ENCODE assay signal across 29 cellular contexts in the genomic region with DNA sequence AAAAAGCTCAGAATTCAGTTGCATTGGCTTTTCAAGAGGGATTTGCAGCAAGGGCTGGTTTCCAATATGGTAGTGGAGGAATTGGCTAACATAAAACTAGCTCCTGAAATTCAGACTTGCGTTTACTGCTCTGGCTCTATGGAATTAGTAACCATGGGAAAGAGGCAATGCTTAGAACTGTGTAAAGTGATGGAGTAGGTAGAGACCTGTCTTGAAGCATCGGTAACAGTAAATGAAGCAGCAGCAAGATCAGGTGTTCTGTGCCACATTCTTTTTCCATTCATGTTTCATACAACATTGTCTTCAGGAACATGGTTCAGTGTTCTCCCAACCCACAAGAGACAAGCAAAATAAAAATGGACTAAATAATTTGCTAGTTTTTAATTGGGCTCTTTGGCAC. TPM values are rescaled to one million over a fixed set of nuclear protein-coding genes. Genes with fewer than 3 reads are reported as not detected.
DNase-seq lines count a peak whose midpoint lies in the region; ATAC-seq, FAIRE-seq and TF ChIP-seq lines count a peak whose summit lies in the region.
"Had no signal": no experiment of that assay in that cellular context is flagged by ENCODE, and none has a peak within 500 bp of the region (broad histone marks: within the 10 kb centered on the region; RNA-seq: fewer than 3 reads in every experiment).

No MANE protein-coding gene starts in this region.

- CTCF ChIA-PET in activated CD4-positive, alpha-beta T cell treated with anti-CD3 and anti-CD28 coated beads, Interleukin-2, amount 10 ng/mL, durations not matched to agents 7 days and 5 days (lab: Charles Lee): interaction anchor here (0.7 to 3.2 kb wide), 7 partner anchors 11 to 250 kb away, joined by 3 to 18 read pairs (median 4); no protein-coding TSS in a partner anchor
- CTCF ChIA-PET in GM12878 (lab: Yijun Ruan, JAX): interaction anchor here (0.8 to 5.1 kb wide), 19 partner anchors 8 to 209 kb away, joined by 3 to 33 read pairs (median 5); no protein-coding TSS in a partner anchor

- H3K4me3 ChIP-seq in BLaER1 treated with 17β-estradiol and CSF1 and Interleukin-3, amounts not matched to agents 10 nM and 100 nM: no peak overlapping the region
- peak overlapping the region; percentile 41 for H3K4me3 ChIP-seq in MM.1S (ENCODE audit: low read length)
- peak overlapping the region; percentile 62; the same call in 1 of the 2 replicates for H3K4me3 ChIP-seq in GM12878
- H3K4me3 ChIP-seq: cardiac muscle cell, coronary artery, heart right ventricle, PC-9, prostate gland, sigmoid colon, upper lobe of left lung had no signal

- H3K4me1 ChIP-seq in BLaER1 treated with 17β-estradiol and CSF1 and Interleukin-3, amounts not matched to agents 10 nM and 100 nM: peaks cover 27 to 100% (median 92%) of the 10 kb centered on the region in 10 experiments
- H3K4me1 ChIP-seq in MM.1S (ENCODE audit: low read length) (peaks cover 59% of the 10 kb centered on the region), GM12878 (ENCODE audit: control insufficient read depth, insufficient read depth, low read length) (peaks cover 38% of the 10 kb centered on the region)
- H3K4me1 ChIP-seq: Caco-2, foreskin keratinocyte, prostate gland had no signal

- H3K9me3 ChIP-seq in BLaER1 treated with 17β-estradiol and CSF1 and Interleukin-3, amounts not matched to agents 10 nM and 100 nM (replicated peaks in 1 of 11): no peaks in the 10 kb centered on the region
- H3K9me3 ChIP-seq in MM.1S (replicated peaks; ENCODE audit: insufficient read depth, low read length): no peaks in the 10 kb centered on the region
- H3K9me3 ChIP-seq in GM12878 (replicated peaks; ENCODE audit: control insufficient read depth, insufficient read depth, low read length): no peaks in the 10 kb centered on the region
- H3K9me3 ChIP-seq: Caco-2, heart right ventricle, neutrophil, prostate gland, sigmoid colon, upper lobe of left lung had no signal

- no peak overlapping the region for H3K9ac ChIP-seq in BLaER1 treated with 17β-estradiol and CSF1 and Interleukin-3, amounts not matched to agents 10 nM and 100 nM
- H3K9ac ChIP-seq in MM.1S (ENCODE audit: low read length) (peak overlapping the region; percentile 57; the same call in 1 of the 2 replicates), GM12878 (ENCODE audit: control insufficient read depth, insufficient read depth, low read length) (peak overlapping the region; percentile 53; the same call in 1 of the 2 replicates)

- H3K27me3 ChIP-seq in BLaER1 treated with 17β-estradiol and CSF1 and Interleukin-3, amounts not matched to agents 10 nM and 100 nM: peaks cover 0 to 38% (median 0%) of the 10 kb centered on the region in 11 experiments; a peak in 7 of 22 replicates
- H3K27me3 ChIP-seq in MM.1S (replicated peaks; ENCODE audit: insufficient read depth, low read length): no peaks in the 10 kb centered on the region
- no peaks in the 10 kb centered on the region for H3K27me3 ChIP-seq in GM12878 (replicated peaks in 1 of 2; ENCODE audit: control insufficient read depth in 2 of 2, insufficient read depth in 2 of 2, low read length in 1 of 2)

- no peaks in the 10 kb centered on the region for H3K9me2 ChIP-seq in MM.1S (replicated peaks; ENCODE audit: insufficient read depth, low read length)

- H3K27ac Mint-ChIP-seq in activated CD4-positive, alpha-beta T cell treated with anti-CD3 and anti-CD28 coated beads, Interleukin-2, amount 10 ng/mL, durations not matched to agents 7 days and 5 days: no peak overlapping the region
- H3K27ac Mint-ChIP-seq: effector memory CD8-positive, alpha-beta T cell had no signal

- no peak for FAIRE-seq in GM12878 (lab: Jason Lieb, UNC)
- FAIRE-seq: A204.1 had no signal

- in situ Hi-C loops in GM12878 (cut with MboI): loop anchor here (5.0 to 10.0 kb wide), 2 partner anchors 183 to 211 kb away; no protein-coding TSS in a partner anchor

- TSS peak; percentile 3 for BruUV-seq in GM12878 (replicated peaks; lab: Mats Ljungman, UMichigan)

- TF ChIP-seq EP300 in GM12878 (IDR thresholded peaks at IDR 0.05; ENCODE audit: borderline replicate concordance in 1 of 2, control insufficient read depth in 1 of 2, low read depth in 2 of 2, low read length in 2 of 2): no peak

- intact Hi-C loops in GM12878 (cut with micrococcal nuclease; ENCODE audit: unreplicated experiment): no loop called here

- ATAC-seq in GM12878 (no peak), GM18502 (IDR thresholded peaks at IDR 0.05; ENCODE audit: poor library complexity, unreplicated experiment) (no peak)
- ATAC-seq: effector memory CD8-positive, alpha-beta T cell; foreskin keratinocyte; heart right ventricle had no signal

- H3K4me2 ChIP-seq in BLaER1 treated with 17β-estradiol and CSF1 and Interleukin-3, amounts not matched to agents 10 nM and 100 nM: peak overlapping the region in 8 of 11 experiments; percentile 48 to 92 (median 74); a peak in 13 of 22 replicates
- peak overlapping the region; percentile 72 for H3K4me2 ChIP-seq in MM.1S (ENCODE audit: low read depth, low read length)
- H3K4me2 ChIP-seq in GM12878 (ENCODE audit: control insufficient read depth, insufficient read depth): peak overlapping the region; percentile 76
- H3K4me2 ChIP-seq: PC-9 had no signal

- H3K36me3 Mint-ChIP-seq in activated CD4-positive, alpha-beta T cell treated with anti-CD3 and anti-CD28 coated beads, Interleukin-2, amount 10 ng/mL, durations not matched to agents 7 days and 5 days (ENCODE audit: low read depth): peaks cover 85% of the 10 kb centered on the region

- no peaks in the 10 kb centered on the region for H3K27me3 Mint-ChIP-seq in activated CD4-positive, alpha-beta T cell treated with anti-CD3 and anti-CD28 coated beads, Interleukin-2, amount 10 ng/mL, durations not matched to agents 7 days and 5 days

- 91% methylated on average over 2 of the region's 2 CpGs for whole genome bisulfite sequencing in GM12878 (ENCODE audit: insufficient coverage, insufficient replicate concordance, low lambda C conversion rate, missing lambda C conversion rate)

- H3K9me3 Mint-ChIP-seq in activated CD4-positive, alpha-beta T cell treated with anti-CD3 and anti-CD28 coated beads, Interleukin-2, amount 10 ng/mL, durations not matched to agents 7 days and 5 days: no peaks in the 10 kb centered on the region
- H3K9me3 Mint-ChIP-seq: effector memory CD8-positive, alpha-beta T cell had no signal

- no peak overlapping the region for H2AFZ ChIP-seq in MM.1S (ENCODE audit: low read length)
- H2AFZ ChIP-seq in GM12878 (ENCODE audit: control insufficient read depth, low read depth, low read length): no peak overlapping the region
- H2AFZ ChIP-seq: PC-9 had no signal

- peaks cover 0 to 96% (median 59%) of the 10 kb centered on the region in 11 experiments; a peak in 19 of 22 replicates for H4K20me1 ChIP-seq in BLaER1 treated with 17β-estradiol and CSF1 and Interleukin-3, amounts not matched to agents 10 nM and 100 nM
- H4K20me1 ChIP-seq in MM.1S (ENCODE audit: insufficient read depth, low read length) (peaks cover 80% of the 10 kb centered on the region), GM12878 (ENCODE audit: control insufficient read depth, insufficient read depth) (peaks cover 32% of the 10 kb centered on the region)

- RAD21 ChIA-PET in GM12878 (lab: Charles Lee; ENCODE audit: unreplicated experiment): interaction anchor here (0.6 to 5.1 kb wide), 28 partner anchors 8 to 209 kb away, joined by 3 to 43 read pairs (median 6); partner anchors contain the start of gene DUSP22

- H3K27ac ChIP-seq in BLaER1 treated with 17β-estradiol and CSF1 and Interleukin-3, amounts not matched to agents 10 nM and 100 nM: no peak overlapping the region
- H3K27ac ChIP-seq in MM.1S (ENCODE audit: low read length): peak overlapping the region; percentile 78
- peak overlapping the region; percentile 43 for H3K27ac ChIP-seq in GM12878 (ENCODE audit: control insufficient read depth, insufficient read depth)
- H3K27ac ChIP-seq: cardiac muscle cell, coronary artery, foreskin keratinocyte, heart right ventricle, neutrophil, PC-9, prostate gland, sigmoid colon, upper lobe of left lung had no signal

- TF ChIP-seq RAD21 in GM12878 (IDR thresholded peaks at IDR 0.05; ENCODE audit: insufficient read depth, low read depth, low read length): no peak

- H3K4me1 Mint-ChIP-seq in activated CD4-positive, alpha-beta T cell treated with anti-CD3 and anti-CD28 coated beads, Interleukin-2, amount 10 ng/mL, durations not matched to agents 7 days and 5 days: peaks cover 85% of the 10 kb centered on the region

- TF ChIP-seq CTCF in MM.1S (IDR thresholded peaks at IDR 0.05; ENCODE audit: low read length) (no peak), GM12878 (IDR thresholded peaks at IDR 0.05 in 2 of 3, conservative IDR thresholded peaks at IDR 0.05 in 1 of 3; ENCODE audit: control insufficient read depth in 2 of 3, extremely low read depth in 1 of 3, insufficient read depth in 1 of 3, low read depth in 3 of 3, low read length in 3 of 3) (no peak)

- H3K79me2 ChIP-seq in MM.1S (ENCODE audit: low read length): peaks cover 97% of the 10 kb centered on the region
- H3K79me2 ChIP-seq in GM12878 (ENCODE audit: control insufficient read depth, insufficient read depth, low read length): peaks cover 95% of the 10 kb centered on the region

- no peak; the same call in 1 of the 2 replicates for TF ChIP-seq POLR2A in GM12878 (IDR thresholded peaks at IDR 0.05; ENCODE audit: low read depth, low read length)

- H3K4me3 Mint-ChIP-seq in activated CD4-positive, alpha-beta T cell treated with anti-CD3 and anti-CD28 coated beads, Interleukin-2, amount 10 ng/mL, durations not matched to agents 7 days and 5 days: peak overlapping the region; percentile 9
- H3K4me3 Mint-ChIP-seq: effector memory CD8-positive, alpha-beta T cell had no signal

- SMC1A ChIA-PET in GM12878 (lab: Charles Lee; ENCODE audit: uncharacterized antibody, unreplicated experiment): interaction anchor here (0.6 to 13.5 kb wide), 35 partner anchors 8 to 209 kb away, joined by 3 to 185 read pairs (median 5); no protein-coding TSS in a partner anchor

- peaks cover 23 to 89% (median 82%) of the 10 kb centered on the region in 11 experiments for H3K36me3 ChIP-seq in BLaER1 treated with 17β-estradiol and CSF1 and Interleukin-3, amounts not matched to agents 10 nM and 100 nM
- peaks cover 50% of the 10 kb centered on the region for H3K36me3 ChIP-seq in MM.1S (replicated peaks; ENCODE audit: insufficient read depth, low read length)
- H3K36me3 ChIP-seq in GM12878 (ENCODE audit: control insufficient read depth in 2 of 2, insufficient read depth in 2 of 2, low read length in 1 of 2): peaks cover 56 to 69% of the 10 kb centered on the region in 2 experiments
- H3K36me3 ChIP-seq: cardiac muscle cell, neutrophil, prostate gland, sigmoid colon, upper lobe of left lung had no signal

- DNase-seq in activated CD4-positive, alpha-beta T cell treated with anti-CD3 and anti-CD28 coated beads, Interleukin-2, amount 10 ng/mL, durations not matched to agents 7 days and 5 days: no peak
- DNase-seq in activated CD4-positive, alpha-beta T cell treated with anti-CD3 and anti-CD28 coated beads, Interleukin-2, amount 50 U/mL, for 48 hours: no peak
- no peak for DNase-seq in MM.1S
- DNase-seq in GM12878 (ENCODE audit: low read depth, low spot score): no peak
- DNase-seq in COLO668 (lab: John Stamatoyannopoulos, UW; ENCODE audit: unreplicated experiment): no peak
- no peak for DNase-seq in AG08396 (ENCODE audit: low spot score)
- DNase-seq: activated effector memory CD4-positive, alpha-beta T cell treated with anti-CD3 and anti-CD28 coated beads, Interleukin-2, amount 50 U/mL, for 16 hours; aorta; Caco-2; DMS79 treated with DMSO at 0.1 percent for 48 hours; effector memory CD8-positive, alpha-beta T cell; foreskin keratinocyte; heart right ventricle; NCI-H1105; NCI-H2081; PC-9; Right ventricle myocardium superior; sigmoid colon; substantia nigra; T1000; upper lobe of left lung had no signal

- H3F3A ChIP-seq in MM.1S (ENCODE audit: insufficient read depth, low read length): peaks cover 92% of the 10 kb centered on the region

- POLR2A ChIA-PET in activated CD4-positive, alpha-beta T cell treated with anti-CD3 and anti-CD28 coated beads, Interleukin-2, amount 10 ng/mL, durations not matched to agents 7 days and 5 days (lab: Charles Lee): interaction anchor here (0.5 kb wide), 1 partner anchor 67 kb away, joined by 3 read pairs; no protein-coding TSS in a partner anchor
- POLR2A ChIA-PET in GM12878 (lab: Charles Lee): interaction anchor here (0.8 to 1.8 kb wide), 18 partner anchors 10 to 182 kb away, joined by 3 to 8 read pairs (median 3); no protein-coding TSS in a partner anchor

RNA-seq across cellular contexts. Expression of gene IRF4, which starts 6.5 kb away (rescaled TPM):
- total RNA-seq in activated CD4-positive, alpha-beta T cell treated with anti-CD3 and anti-CD28 coated beads, Interleukin-2, amount 10 ng/mL, durations not matched to agents 7 days and 5 days: 100 to 1,000 TPM; 111 to 126 TPM
- 825 and 857 TPM in 2 replicates for total RNA-seq in GM12878 (2013; cell fraction: nucleolus; rRNA removed)
- total RNA-seq in GM12878 (2014; rRNA removed) (287 and 295 TPM in 2 replicates), GM12878 (2014; rRNA removed; fragmentation: Illumina TruSeq; extraction: Trizol) (217 and 228 TPM in 2 replicates), GM12878 (2021) (495 and 498 TPM in 2 replicates)
- 299 TPM for polyA plus RNA-seq in GM12878 (2011; ENCODE audit: low read depth)
- polyA plus RNA-seq in GM12878 (2011; rRNA removed) (252 and 320 TPM in 2 replicates), GM12878 (2014; fragmentation: Illumina TruSeq; extraction: Trizol) (223 and 228 TPM in 2 replicates), GM12878 (2014; fragmentation: Nextera tagmentation; extraction: Ambion mirVana) (10 to 100 TPM; 50.0 to 98.9 TPM), GM12878 (2014; rRNA removed) (187 and 205 TPM in 2 replicates), GM12878 (2016; fragmentation: Nextera tagmentation; extraction: Ambion mirVana) (100 to 1,000 TPM; 295 to 297 TPM)
- 352 and 442 TPM in 2 replicates for polyA plus RNA-seq in GM12878 (2011; cell fraction: cytosol; rRNA removed)
- polyA plus RNA-seq in GM12878 (2011; cell fraction: nucleus; rRNA removed): 848 and 1,001 TPM in 2 replicates
- 262 and 367 TPM in 2 replicates for polyA plus RNA-seq in GM12878 (2012)
- 364 and 403 TPM in 2 replicates for polyA minus RNA-seq in GM12878 (2011; rRNA and poly(A)+ RNA removed)
- polyA minus RNA-seq in GM12878 (2011; cell fraction: cytosol; rRNA and poly(A)+ RNA removed): 196 and 207 TPM in 2 replicates
- polyA minus RNA-seq in GM12878 (2011; cell fraction: nucleus; rRNA and poly(A)+ RNA removed): 241 and 321 TPM in 2 replicates
- total RNA-seq: Caco-2, cardiac muscle cell, foreskin keratinocyte, lung microvascular endothelial cell, PC-9 had no signal
- polyA plus RNA-seq: cardiac muscle cell, foreskin keratinocyte had no signal

Comparison
In these comparisons a context has a peak if more than half of its experiments do, and no peak if none do; other contexts are left out.
1. H3K27ac ChIP-seq: peak in MM.1S (single experiment) and GM12878 (single experiment); none in BLaER1 treated with 17β-estradiol and CSF1 and Interleukin-3, amounts not matched to agents 10 nM and 100 nM (0 of 11).
2. H3K4me3 ChIP-seq: peak in MM.1S (single experiment) and GM12878 (single experiment); none in BLaER1 treated with 17β-estradiol and CSF1 and Interleukin-3, amounts not matched to agents 10 nM and 100 nM (0 of 10).
3. H3K9ac ChIP-seq: peak in MM.1S (single experiment) and GM12878 (single experiment); none in BLaER1 treated with 17β-estradiol and CSF1 and Interleukin-3, amounts not matched to agents 10 nM and 100 nM (0 of 11).
4. Peak in every context shown above with its lines, with median percentiles within 50 percentile points of each other: H3K4me2 ChIP-seq.